Comparison of ENCODE assay signal across 8 cellular contexts in the genomic region with DNA sequence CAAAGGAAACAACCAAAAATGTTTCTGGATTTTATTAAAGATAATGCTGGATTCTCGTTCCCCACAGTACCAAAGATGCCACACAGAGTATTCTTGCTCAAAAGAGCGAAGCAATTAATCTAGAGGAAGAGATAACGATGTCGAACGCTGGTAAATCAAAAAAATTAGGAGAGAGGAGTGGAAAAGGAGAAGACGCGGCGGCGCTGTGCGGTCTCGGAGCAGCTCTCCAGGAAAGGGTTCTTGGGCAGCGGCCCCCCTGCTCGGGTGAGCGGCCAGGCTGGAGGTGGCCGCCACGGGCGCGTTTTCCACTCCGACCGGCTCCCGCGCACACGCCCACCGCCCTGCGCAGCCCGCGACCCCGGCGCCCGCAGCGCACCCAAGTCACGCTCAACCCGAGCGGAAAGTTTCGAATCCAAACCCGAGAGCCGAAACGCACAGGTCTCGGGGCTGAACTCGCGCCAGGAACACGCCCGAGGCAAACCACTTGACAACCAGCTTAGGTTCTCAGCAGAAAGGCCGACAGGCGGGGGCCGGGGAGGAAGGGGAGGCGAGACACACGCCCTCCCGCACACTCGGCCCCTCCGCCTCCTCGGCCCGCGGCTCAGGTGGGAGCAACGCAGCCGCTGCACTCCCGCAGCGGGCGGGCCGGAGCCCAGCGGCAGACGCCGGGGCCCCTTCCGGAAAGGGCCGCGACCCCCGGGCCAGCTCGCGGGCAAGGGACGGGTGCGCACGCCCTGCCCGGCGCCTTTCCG. TPM values are rescaled to one million over a fixed set of nuclear protein-coding genes. Genes with fewer than 3 reads are reported as not detected.
A peak's percentile ranks its signal among the peaks of the same experiment; 100 is the strongest.
DNase-seq lines count a peak whose midpoint lies in the region; ATAC-seq and TF ChIP-seq lines count a peak whose summit lies in the region.

No MANE protein-coding gene starts in this region.

- H3K9me3 ChIP-seq in ectodermal cell (ENCODE audit: control insufficient read depth, low read length) (no peaks in the 10 kb centered on the region), lower lobe of right lung (no peaks in the 10 kb centered on the region)

- TF ChIP-seq CTCF in lower lobe of right lung (IDR thresholded peaks at IDR 0.05) = no peak

- DNase-seq in SHP77 (lab: John Stamatoyannopoulos, UW) (peak; percentile 37 to 46), SHP77 treated with DMSO at 0.1 percent for 48 hours (lab: John Stamatoyannopoulos, UW) (no peak), NCI-H2196 (lab: John Stamatoyannopoulos, UW; ENCODE audit: unreplicated experiment) (peak; percentile 59), lower lobe of right lung (peak; percentile 83)
- DNase-seq in activated CD4-positive, alpha-beta T cell treated with anti-CD3 and anti-CD28 coated beads, Interleukin-2, amount 50 U/mL, for 24 hours (ENCODE audit: low read depth in 1 of 2, low spot score in 1 of 2) = peak; percentile 6 to 22
- DNase-seq in stimulated activated CD4-positive, alpha-beta T cell treated with anti-CD3 and anti-CD28 coated beads, TNF-alpha, amount 100 ng/mL, for 4 hours (ENCODE audit: low read depth in 3 of 3) = peak; percentile 6 to 24 (median 13)

- WGBS in ectodermal cell, 2 experiments = 1% methylated on average over 75 of the region's 75 CpGs

- H3K4me3 ChIP-seq in ectodermal cell (ENCODE audit: insufficient read depth, low read depth, low read length) = peak overlapping the region; percentile 88
- H3K4me3 ChIP-seq in lower lobe of right lung = peak overlapping the region; percentile 89

- no peak overlapping the region for H3K27ac ChIP-seq in ectodermal cell (ENCODE audit: insufficient read depth, low read depth, low read length, poor library complexity, severe bottlenecking)
- peak overlapping the region; percentile 68 for H3K27ac ChIP-seq in lower lobe of right lung

- no peaks in the 10 kb centered on the region for H3K36me3 ChIP-seq in ectodermal cell (ENCODE audit: control insufficient read depth, insufficient read depth, low read length)
- no peaks in the 10 kb centered on the region for H3K36me3 ChIP-seq in lower lobe of right lung

- H3K4me1 ChIP-seq in ectodermal cell (ENCODE audit: control insufficient read depth, insufficient read depth, low read length) (no peaks in the 10 kb centered on the region), lower lobe of right lung (peaks cover 9% of the 10 kb centered on the region)

- H3K27me3 ChIP-seq in ectodermal cell (ENCODE audit: control insufficient read depth, insufficient read depth, low read length, poor library complexity, severe bottlenecking) (peaks cover 18% of the 10 kb centered on the region), lower lobe of right lung (ENCODE audit: low read depth) (no peaks in the 10 kb centered on the region)

- intact Hi-C loops in lower lobe of right lung (cut with DNase I) = no loop called here

- ATAC-seq in HG02885 (IDR thresholded peaks at IDR 0.05; ENCODE audit: poor library complexity, unreplicated experiment) (peak; percentile 51), lower lobe of right lung (peak; percentile 79 to 81)

RNA-seq across cellular contexts. Expression of a gene that starts 0.9 kb away (rescaled TPM):
- polyA plus RNA-seq in ectodermal cell (2013, experiment 1 of 4) = 40.7 TPM
- polyA plus RNA-seq in ectodermal cell (2013, experiment 2 of 4) = 42.3 TPM
- 33.3 TPM for polyA plus RNA-seq in ectodermal cell (2013, experiment 3 of 4)
- polyA plus RNA-seq in ectodermal cell (2013, experiment 4 of 4) = 40.8 TPM
- 43.2 TPM for total RNA-seq in lower lobe of right lung
